8 cellular contexts compared by ENCODE assay signal in genomic region chr1:145690587-145691558, GRCh38. TPM values are rescaled to one million over a fixed set of nuclear protein-coding genes. Genes with fewer than 3 reads are reported as not detected.
A peak's percentile ranks its signal among the peaks of the same experiment; 100 is the strongest.
DNase-seq lines count a peak whose midpoint lies in the region; ATAC-seq lines count a peak whose summit lies in the region.

No MANE protein-coding gene starts in this region.

- H3K9me3 ChIP-seq in skeletal muscle satellite cell (replicated peaks; ENCODE audit: low read length), result no peaks in the 10 kb centered on the region

- no peaks in the 10 kb centered on the region for H3K27me3 ChIP-seq in skeletal muscle satellite cell (ENCODE audit: control insufficient read depth, insufficient read depth, low read length)

- H3K27me3 Mint-ChIP-seq in effector memory CD8-positive, alpha-beta T cell, result no peaks in the 10 kb centered on the region

- H3K36me3 ChIP-seq in skeletal muscle satellite cell (ENCODE audit: insufficient read depth, low read length), result no peaks in the 10 kb centered on the region

- peak overlapping the region; percentile 92 to 95 for H3K27ac Mint-ChIP-seq in effector memory CD8-positive, alpha-beta T cell

- peak overlapping the region; percentile 44 to 72 for H3K4me3 Mint-ChIP-seq in effector memory CD8-positive, alpha-beta T cell

- H3K4me1 ChIP-seq in skeletal muscle satellite cell (ENCODE audit: control insufficient read depth, insufficient read depth, low read length), result peaks cover 21% of the 10 kb centered on the region

- intact Hi-C loops in head of caudate nucleus (cut with DNase I), result no loop called here

- H3K4me1 Mint-ChIP-seq in effector memory CD8-positive, alpha-beta T cell (ENCODE audit: low read depth in 2 of 2), result peaks cover 32 to 39% of the 10 kb centered on the region in 2 donors

- H3K4me2 ChIP-seq in skeletal muscle satellite cell (ENCODE audit: low read length), result peak overlapping the region; percentile 22

- no peak overlapping the region for H3K4me3 ChIP-seq in skeletal muscle satellite cell (ENCODE audit: low read length)

- H3K36me3 Mint-ChIP-seq in effector memory CD8-positive, alpha-beta T cell (ENCODE audit: insufficient read depth), result no peaks in the 10 kb centered on the region

- H3K9me3 Mint-ChIP-seq in effector memory CD8-positive, alpha-beta T cell, result no peaks in the 10 kb centered on the region

- peak; percentile 80 for ATAC-seq in GM21825 (IDR thresholded peaks at IDR 0.05; ENCODE audit: unreplicated experiment)
- ATAC-seq in effector memory CD8-positive, alpha-beta T cell (replicated peaks), result peak; percentile 98

- peak; percentile 85 for DNase-seq in GM03348 (ENCODE audit: low spot score)
- DNase-seq in OCI-M1 (lab: John Stamatoyannopoulos, UW), result peak; percentile 95
- peak; percentile 27 to 50 (median 43) for DNase-seq in effector memory CD8-positive, alpha-beta T cell
- DNase-seq in NCI-H1930 (lab: John Stamatoyannopoulos, UW), result no peak
- no peak for DNase-seq in NCI-H526 treated with DMSO at 0.1 percent for 48 hours (lab: John Stamatoyannopoulos, UW)
- DNase-seq in head of caudate nucleus, result no peak

- no peak overlapping the region for H3K9ac ChIP-seq in skeletal muscle satellite cell (ENCODE audit: low read depth, low read length)

RNA-seq across cellular contexts. Expression of gene PDZK1, which starts 16.3 kb away (rescaled TPM):
- total RNA-seq in skeletal muscle satellite cell (2012; rRNA removed), result 0.76 TPM in 1 of 2 replicates, not detected in the other

RNA-seq across cellular contexts. Expression of gene CD160, which starts 28.4 kb away (rescaled TPM):
- total RNA-seq in skeletal muscle satellite cell (2012; rRNA removed), result not detected in 2 replicates

Comparison
In these comparisons a context has a peak if more than half of its experiments do, and no peak if none do; other contexts are left out.
1. DNase-seq: peak in GM03348 (single experiment), OCI-M1 (single experiment) and effector memory CD8-positive, alpha-beta T cell (3 of 3); none in NCI-H1930 (0 of 2), NCI-H526 treated with DMSO at 0.1 percent for 48 hours (single experiment) and head of caudate nucleus (0 of 42).